In genomic region chr15:77036537-77037474, GRCh38 we compare ENCODE assay signal across 2 cellular contexts.
TF ChIP-seq lines count a peak whose summit lies in the region.

No MANE protein-coding gene starts in this region.

TF ChIP-seq in HEK293, 187 proteins besides CTCF, POLR2A, EP300 and RAD21:
- no peak for TF ChIP-seq KLF17 (tag by site-specific recombination; IDR thresholded peaks at IDR 0.05)
- no peak for TF ChIP-seq ZNF600 (tag by site-specific recombination; IDR thresholded peaks at IDR 0.05)
- no peak for TF ChIP-seq ZNF529 (tag by site-specific recombination; IDR thresholded peaks at IDR 0.05; ENCODE audit: insufficient replicate concordance)
- no peak for TF ChIP-seq ZNF664 (tag by site-specific recombination; IDR thresholded peaks at IDR 0.05)
- peak; percentile 67 for TF ChIP-seq GLIS1 (tag by site-specific recombination; IDR thresholded peaks at IDR 0.05)
- no peak for TF ChIP-seq ZNF157 (tag by site-specific recombination; IDR thresholded peaks at IDR 0.05)
- no peak for TF ChIP-seq IKZF3 (tag by site-specific recombination; IDR thresholded peaks at IDR 0.05)
- TF ChIP-seq SP2 (tag by site-specific recombination; IDR thresholded peaks at IDR 0.05), result no peak
- TF ChIP-seq ZNF184 (tag by site-specific recombination; IDR thresholded peaks at IDR 0.05), result no peak
- no peak for TF ChIP-seq ZNF585B (tag by site-specific recombination; IDR thresholded peaks at IDR 0.05)
- TF ChIP-seq PRDM1 (tag by site-specific recombination; IDR thresholded peaks at IDR 0.05), result no peak
- 0 out of 2 replicates have a peak, but pooled peaks have one; percentile 21 for TF ChIP-seq GLIS2 (tag by site-specific recombination; IDR thresholded peaks at IDR 0.05)
- no peak for TF ChIP-seq ELK4 (IDR thresholded peaks at IDR 0.05; ENCODE audit: borderline replicate concordance, low read depth, low read length)
- no peak for TF ChIP-seq ZNF362 (tag by site-specific recombination; IDR thresholded peaks at IDR 0.05)
- TF ChIP-seq ZNF510 (tag by site-specific recombination; IDR thresholded peaks at IDR 0.05; ENCODE audit: insufficient replicate concordance), result no peak
- no peak for TF ChIP-seq ZNF843 (tag by site-specific recombination; IDR thresholded peaks at IDR 0.05)

TF ChIP-seq in H1, 55 proteins besides CTCF, POLR2A, EP300 and RAD21:
- TF ChIP-seq MAX (IDR thresholded peaks at IDR 0.05) (no peak), CREB1 (IDR thresholded peaks at IDR 0.05) (no peak), BCL11A (IDR thresholded peaks at IDR 0.05; ENCODE audit: low read depth in 2 of 2, low read length in 2 of 2) (no peak), TAF1 (IDR thresholded peaks at IDR 0.05; ENCODE audit: low read depth, low read length) (no peak), USF2 (IDR thresholded peaks at IDR 0.05; ENCODE audit: low read length) (no peak), CHD7 (IDR thresholded peaks at IDR 0.05; ENCODE audit: insufficient replicate concordance, low read length) (no peak), JUND (IDR thresholded peaks at IDR 0.05; ENCODE audit: low read length) (no peak), TCF12 (IDR thresholded peaks at IDR 0.05; ENCODE audit: low read depth, low read length) (no peak), CTBP2 (IDR thresholded peaks at IDR 0.05; ENCODE audit: borderline replicate concordance, insufficient read depth, insufficient read length, low read length) (no peak), SIN3A (conservative IDR thresholded peaks at IDR 0.05 in 1 of 2, IDR thresholded peaks at IDR 0.05 in 1 of 2; ENCODE audit: low read depth in 1 of 2, low read length in 2 of 2) (no peak), NANOG (IDR thresholded peaks at IDR 0.05; ENCODE audit: insufficient read depth, low read depth, low read length, poor library complexity, severe bottlenecking) (no peak), YY1 (IDR thresholded peaks at IDR 0.05; ENCODE audit: low read depth, low read length) (no peak), EZH2 (IDR thresholded peaks at IDR 0.05; ENCODE audit: low read depth, low read length, severe bottlenecking) (no peak)
